In the genomic region with DNA sequence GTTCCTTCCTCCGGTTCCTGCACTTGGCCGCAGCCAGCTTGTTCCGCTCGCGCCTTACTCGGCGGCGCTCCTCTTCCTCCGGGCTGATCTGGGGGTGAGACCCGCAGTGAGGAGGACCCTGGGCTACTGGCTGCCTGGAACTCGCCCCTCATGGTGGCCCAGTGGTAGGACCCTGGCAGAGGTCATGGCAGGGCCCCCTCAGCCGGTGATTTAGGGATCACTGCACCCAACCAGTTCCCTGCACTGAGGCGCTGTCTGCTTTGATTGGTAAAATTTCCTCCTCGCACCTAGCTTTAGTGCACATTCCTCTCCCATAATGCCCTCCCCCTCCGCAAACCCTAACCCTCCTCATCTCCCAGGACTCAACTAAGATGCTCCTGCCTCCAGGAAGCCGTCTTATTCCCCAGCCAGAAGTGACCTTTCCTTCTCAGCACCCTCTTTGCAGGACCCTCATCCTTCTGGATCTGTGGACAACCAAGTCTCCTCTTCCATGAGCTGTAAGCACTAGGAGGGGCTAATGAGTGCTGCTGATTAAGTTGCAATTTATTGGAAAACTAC, we compare ENCODE assay signal across 8 cellular contexts.
DNase-seq lines count a peak whose midpoint lies in the region; ATAC-seq and TF ChIP-seq lines count a peak whose summit lies in the region.

No MANE protein-coding gene starts in this region.

- peak overlapping the region; percentile 73 for H3K4me3 ChIP-seq in GM12865 (ENCODE audit: low read depth, low read length)
- no peak overlapping the region for H3K4me3 ChIP-seq in SK-N-MC
- peak overlapping the region; percentile 52 to 53 for H3K4me3 ChIP-seq in duodenal mucosa (ENCODE audit: low read depth in 1 of 2, low read length in 2 of 2)
- peak overlapping the region; percentile 32 for H3K4me3 ChIP-seq in rectal smooth muscle tissue (ENCODE audit: low read length)

- TF ChIP-seq CTCF in GM12865 (IDR thresholded peaks at IDR 0.05; ENCODE audit: insufficient read depth, low read depth, low read length, missing control alignments), result no peak

- H3K27me3 ChIP-seq in duodenal mucosa (ENCODE audit: control insufficient read depth in 1 of 2, insufficient read depth in 2 of 2, low read length in 2 of 2) (peaks cover 4 to 7% of the 10 kb centered on the region in 2 donors), rectal smooth muscle tissue (ENCODE audit: control insufficient read depth, insufficient read depth, low read length) (peaks cover 3% of the 10 kb centered on the region)

- H3K9ac ChIP-seq in SK-N-MC (ENCODE audit: insufficient read length) (no peak overlapping the region), duodenal mucosa (ENCODE audit: low read depth in 1 of 2, low read length in 2 of 2) (peak overlapping the region in 1 of 2 donors; percentile 60), rectal smooth muscle tissue (ENCODE audit: low read length) (peak overlapping the region; percentile 43)

- no peaks in the 10 kb centered on the region for H3K36me3 ChIP-seq in SK-N-MC (ENCODE audit: insufficient read depth, low read length)
- H3K36me3 ChIP-seq in duodenal mucosa (ENCODE audit: control insufficient read depth in 1 of 2, insufficient read depth in 2 of 2, low read length in 2 of 2), result no peaks in the 10 kb centered on the region
- no peaks in the 10 kb centered on the region for H3K36me3 ChIP-seq in rectal smooth muscle tissue (ENCODE audit: control insufficient read depth, insufficient read depth, low read length)

- DNase-seq in GM12865 (ENCODE audit: low read depth) (peak; percentile 68), SK-N-MC (ENCODE audit: low read depth, low spot score) (no peak), COLO829 (ENCODE audit: low spot score) (no peak), DMS153 treated with DMSO at 0.1 percent for 48 hours (lab: John Stamatoyannopoulos, UW; ENCODE audit: unreplicated experiment) (no peak)
- DNase-seq in activated CD4-positive, CD25-positive, alpha-beta regulatory T cell (lab: John Stamatoyannopoulos, UW), result no peak

- peaks cover 29 to 43% of the 10 kb centered on the region in 2 donors for H3K4me1 ChIP-seq in duodenal mucosa (ENCODE audit: control insufficient read depth in 1 of 2, insufficient read depth in 2 of 2, low read length in 2 of 2)
- peaks cover 31% of the 10 kb centered on the region for H3K4me1 ChIP-seq in rectal smooth muscle tissue (ENCODE audit: control insufficient read depth, insufficient read depth, low read length)

- H3K27ac ChIP-seq in SK-N-MC, result 0 out of 2 replicates have a peak overlapping the region, but pooled peaks have one; percentile 67
- no peak overlapping the region for H3K27ac ChIP-seq in duodenal mucosa (ENCODE audit: low read depth, low read length)
- H3K27ac ChIP-seq in rectal smooth muscle tissue (ENCODE audit: low read depth, low read length), result peak overlapping the region; percentile 68

- H3K9me3 ChIP-seq in SK-N-MC (ENCODE audit: low read depth, low read length) (no peaks in the 10 kb centered on the region), duodenal mucosa (ENCODE audit: control insufficient read depth in 1 of 2, low read length in 2 of 2) (no peaks in the 10 kb centered on the region)

- ATAC-seq in GM18519 (IDR thresholded peaks at IDR 0.05; ENCODE audit: low FRiP score, unreplicated experiment), result no peak
